27 cellular contexts compared by ENCODE assay signal in the genomic region with DNA sequence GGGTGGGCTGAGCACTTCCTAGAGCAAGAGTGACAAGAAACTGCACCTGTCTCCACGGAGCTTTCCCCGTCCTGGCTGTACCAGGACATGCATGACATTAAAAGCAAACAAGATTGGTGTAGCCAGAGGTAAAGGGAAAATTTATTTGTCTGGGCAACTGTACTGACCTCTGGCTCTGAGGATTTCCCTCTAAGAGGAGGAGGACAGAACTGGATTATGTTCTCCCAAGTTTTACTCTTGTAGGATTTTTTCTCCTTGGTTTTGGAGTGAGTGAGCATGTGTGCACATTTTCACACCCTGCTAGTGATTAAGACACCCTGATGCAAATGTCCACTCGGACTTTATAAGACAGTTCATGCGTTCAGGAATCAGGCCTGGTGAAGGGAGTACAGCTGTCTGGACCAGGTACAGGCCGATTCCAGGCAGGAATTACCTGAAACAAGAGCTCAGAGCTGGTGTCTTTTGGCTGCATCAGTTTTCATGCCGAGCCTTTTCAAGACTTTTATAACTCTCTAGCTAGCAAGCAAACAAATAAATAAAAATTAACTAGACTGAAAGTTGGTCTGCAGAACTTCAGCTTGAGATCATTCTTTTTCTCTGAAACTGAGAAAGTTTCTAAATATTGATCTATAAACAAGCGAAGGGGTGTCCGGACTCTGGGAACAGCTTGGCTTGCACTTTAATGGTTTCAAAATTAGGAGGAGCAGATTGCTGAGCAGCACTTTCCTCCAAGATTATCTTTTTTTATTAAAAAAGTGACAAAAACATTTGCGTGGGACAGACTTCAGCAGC. TPM values are rescaled to one million over a fixed set of nuclear protein-coding genes. Genes with fewer than 3 reads are reported as not detected.
DNase-seq lines count a peak whose midpoint lies in the region; ATAC-seq and TF ChIP-seq lines count a peak whose summit lies in the region.
"Had no signal": no experiment of that assay in that cellular context is flagged by ENCODE, and none has a peak within 500 bp of the region (broad histone marks: within the 10 kb centered on the region; RNA-seq: fewer than 3 reads in every experiment).

No MANE protein-coding gene starts in this region.

- H3K9me3 ChIP-seq in BLaER1 (no peaks in the 10 kb centered on the region), adipocyte (ENCODE audit: control insufficient read depth, low read length) (no peaks in the 10 kb centered on the region), sigmoid colon (no peaks in the 10 kb centered on the region)
- H3K9me3 ChIP-seq: A549, esophagus squamous epithelium, lower lobe of right lung, spleen, upper lobe of right lung had no signal

- H3K4me1 ChIP-seq in BLaER1 = peaks cover 34% of the 10 kb centered on the region
- peaks cover 10% of the 10 kb centered on the region for H3K4me1 ChIP-seq in adipocyte (ENCODE audit: control insufficient read depth, insufficient read depth, low read length)
- H3K4me1 ChIP-seq in sigmoid colon = peaks cover 0 to 5% (median 2%) of the 10 kb centered on the region in 4 donors
- H3K4me1 ChIP-seq: lower lobe of right lung, spleen, upper lobe of right lung had no signal

- H3K27ac ChIP-seq in BLaER1 (no peak overlapping the region), sigmoid colon (peak overlapping the region in 1 of 4 donors; percentile 48)
- H3K27ac ChIP-seq: A549, cardiac muscle cell, lower lobe of right lung, spleen, upper lobe of right lung had no signal

- H3K9ac ChIP-seq in BLaER1 = no peak overlapping the region
- peak overlapping the region; percentile 11 for H3K9ac ChIP-seq in adipocyte (ENCODE audit: low read length)

- H3K36me3 ChIP-seq in BLaER1 (no peaks in the 10 kb centered on the region), adipocyte (ENCODE audit: control insufficient read depth, insufficient read depth, low read length, severe bottlenecking) (no peaks in the 10 kb centered on the region), sigmoid colon (no peaks in the 10 kb centered on the region)
- H3K36me3 ChIP-seq: cardiac muscle cell, esophagus squamous epithelium, lower lobe of right lung, spleen, upper lobe of right lung had no signal

- no peaks in the 10 kb centered on the region for H3K36me3 Mint-ChIP-seq in nephron (ENCODE audit: low read depth)
- H3K36me3 Mint-ChIP-seq: IgD-negative memory B cell; stimulated activated effector memory CD8-positive, alpha-beta T cell treated with anti-CD3 and anti-CD28 coated beads, Interleukin-12 subunit alpha, Interleukin-12 subunit beta, amount 100 ng/mL, for 72 hours had no signal

- peak; percentile 28 for ATAC-seq in HG03175 (IDR thresholded peaks at IDR 0.05; ENCODE audit: unreplicated experiment)
- ATAC-seq: A549; lower lobe of right lung; stimulated activated effector memory CD8-positive, alpha-beta T cell treated with anti-CD3 and anti-CD28 coated beads, Interleukin-12 subunit alpha, Interleukin-12 subunit beta, amount 100 ng/mL, for 72 hours; upper lobe of right lung had no signal

- no peak for TF ChIP-seq CTCF in nephron (IDR thresholded peaks at IDR 0.05; ENCODE audit: unreplicated experiment in 3 of 3)
- TF ChIP-seq CTCF in sigmoid colon (IDR thresholded peaks at IDR 0.05) = no peak

- H3K4me2 ChIP-seq in BLaER1 = peak overlapping the region; percentile 39
- H3K4me2 ChIP-seq: A549 had no signal

- H3K27me3 Mint-ChIP-seq in nephron (ENCODE audit: low read depth) = no peaks in the 10 kb centered on the region

- no peaks in the 10 kb centered on the region for H3K9me3 Mint-ChIP-seq in nephron
- H3K9me3 Mint-ChIP-seq: activated naive CD4-positive, alpha-beta T cell treated with anti-CD3 and anti-CD28 coated beads for 36 hours; H9; IgD-negative memory B cell; stimulated activated effector memory CD8-positive, alpha-beta T cell treated with anti-CD3 and anti-CD28 coated beads, Interleukin-12 subunit alpha, Interleukin-12 subunit beta, amount 100 ng/mL, for 72 hours; T-helper 1 cell treated with Interleukin-12 subunit alpha and Interleukin-12 subunit beta and Interleukin-4 antibody, amounts not matched to agents 30 μg/mL and 1 μg/mL, for 36 hours had no signal

- DNase-seq in adipocyte (ENCODE audit: low read depth) (no peak), 8988T (no peak), NCI-H69 (lab: John Stamatoyannopoulos, UW) (no peak), sigmoid colon (no peak)
- DNase-seq in activated T-cell treated with anti-CD3 and anti-CD28 coated beads, Interleukin-2, amount 50 U/mL, for 1 hour = no peak
- DNase-seq: activated CD4-positive, alpha-beta T cell treated with anti-CD3 and anti-CD28 coated beads for 48 hours; activated naive CD4-positive, alpha-beta T cell treated with anti-CD3 and anti-CD28 coated beads for 36 hours; activated T-cell treated with anti-CD3 and anti-CD28 coated beads, Interleukin-2, amount 50 U/mL, for 48 hours; DMS79 treated with DMSO at 0.1 percent for 48 hours; esophagus squamous epithelium; H9; lower lobe of right lung; NCI-H1436 treated with DMSO at 0.1 percent for 48 hours; NCI-H510A treated with DMSO at 0.1 percent for 48 hours; nucleus accumbens; spleen; stimulated activated CD4-positive, alpha-beta T cell treated with anti-CD3 and anti-CD28 coated beads, Interleukin-2, amount 100 ng/mL, for 48 hours; upper lobe of right lung had no signal

- H3K4me1 Mint-ChIP-seq in nephron = peaks cover 41% of the 10 kb centered on the region
- H3K4me1 Mint-ChIP-seq: B cell, IgD-negative memory B cell had no signal

- no peaks in the 10 kb centered on the region for H4K20me1 ChIP-seq in BLaER1

- no peak for TF ChIP-seq EP300 in sigmoid colon (IDR thresholded peaks at IDR 0.05)

- TF ChIP-seq POLR2A in sigmoid colon (IDR thresholded peaks at IDR 0.05) = no peak

- H3K4me3 ChIP-seq in BLaER1 (no peak overlapping the region), adipocyte (ENCODE audit: low read length) (no peak overlapping the region), sigmoid colon (no peak overlapping the region)
- H3K4me3 ChIP-seq: A549, cardiac muscle cell, lower lobe of right lung, spleen, upper lobe of right lung had no signal

- H3K27me3 ChIP-seq in BLaER1 = no peaks in the 10 kb centered on the region
- no peaks in the 10 kb centered on the region for H3K27me3 ChIP-seq in adipocyte (replicated peaks; ENCODE audit: control insufficient read depth, insufficient read depth, low read length)
- H3K27me3 ChIP-seq in sigmoid colon = no peaks in the 10 kb centered on the region
- H3K27me3 ChIP-seq: cardiac muscle cell, esophagus squamous epithelium, spleen, upper lobe of right lung had no signal

- 42 to 69% methylated on average over 9 of the region's 9 CpGs for WGBS in sigmoid colon, 2 donors

- intact Hi-C loops in sigmoid colon (cut with DNase I) = no loop called here

- peak overlapping the region in 1 of 3 experiments; percentile 34 for H3K4me3 Mint-ChIP-seq in nephron
- H3K4me3 Mint-ChIP-seq: activated naive CD4-positive, alpha-beta T cell treated with anti-CD3 and anti-CD28 coated beads for 36 hours; B cell; H9; IgD-negative memory B cell; stimulated activated effector memory CD8-positive, alpha-beta T cell treated with anti-CD3 and anti-CD28 coated beads, Interleukin-12 subunit alpha, Interleukin-12 subunit beta, amount 100 ng/mL, for 72 hours; T-helper 1 cell treated with Interleukin-12 subunit alpha and Interleukin-12 subunit beta and Interleukin-4 antibody, amounts not matched to agents 30 μg/mL and 1 μg/mL, for 36 hours had no signal

- H3K27ac Mint-ChIP-seq in nephron = peak overlapping the region; percentile 74 to 85 (median 81)
- H3K27ac Mint-ChIP-seq: activated naive CD4-positive, alpha-beta T cell treated with anti-CD3 and anti-CD28 coated beads for 36 hours; B cell; H9; IgD-negative memory B cell; stimulated activated effector memory CD8-positive, alpha-beta T cell treated with anti-CD3 and anti-CD28 coated beads, Interleukin-12 subunit alpha, Interleukin-12 subunit beta, amount 100 ng/mL, for 72 hours; T-helper 1 cell treated with Interleukin-12 subunit alpha and Interleukin-12 subunit beta and Interleukin-4 antibody, amounts not matched to agents 30 μg/mL and 1 μg/mL, for 36 hours had no signal

RNA-seq across cellular contexts. Expression of a gene that starts 51.3 kb away (rescaled TPM):
- total RNA-seq in sigmoid colon = 10 to 100 TPM; 37.6 to 84.4 (median 56.7) TPM
- polyA plus RNA-seq in sigmoid colon = 10 to 100 TPM in 2 of 3 donors, 1 to 10 TPM in 1; 5.5 to 21.0 (median 18.1) TPM
- polyA plus RNA-seq: IgD-negative memory B cell had no signal
